15 cellular contexts compared by ENCODE assay signal in the genomic region with DNA sequence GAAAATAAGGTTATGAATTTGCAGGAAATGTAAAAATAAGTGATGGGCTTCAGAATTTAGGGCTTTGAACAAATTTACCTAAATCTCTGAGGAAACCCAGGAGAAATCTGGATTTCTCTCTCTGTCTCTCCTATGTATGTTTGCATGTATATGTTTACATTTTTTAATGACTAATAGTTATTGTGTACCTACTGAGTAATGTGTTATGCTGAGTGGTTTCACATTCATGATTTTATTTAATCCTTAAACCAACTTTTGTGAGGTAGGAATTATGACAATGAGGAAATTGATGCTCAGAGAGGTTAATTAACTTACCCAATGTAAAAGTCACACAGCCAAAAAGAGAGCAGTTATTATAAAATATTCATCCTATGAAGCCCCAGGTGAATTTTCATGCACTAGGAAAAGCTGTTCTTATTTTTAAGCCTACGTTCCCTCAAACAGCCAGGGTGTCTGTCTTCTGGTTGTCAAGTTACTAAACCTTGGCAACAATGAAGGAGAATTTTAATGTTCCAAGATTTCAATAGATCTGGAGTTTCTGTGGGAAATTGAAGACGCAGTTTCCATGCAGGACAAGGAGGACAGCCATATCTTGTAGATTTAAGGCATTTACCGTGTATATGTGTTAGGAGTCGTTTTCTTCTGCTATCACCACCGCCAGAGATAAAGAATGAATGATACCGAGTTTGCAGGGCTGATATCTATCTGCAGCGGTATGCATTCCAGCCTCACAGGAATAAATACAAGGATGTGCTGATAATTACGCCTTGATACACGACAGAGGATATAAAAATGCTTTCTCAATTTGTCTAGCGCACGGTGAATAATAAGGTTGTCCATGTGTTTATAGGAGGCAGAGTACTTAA.
DNase-seq lines count a peak whose midpoint lies in the region; ATAC-seq and TF ChIP-seq lines count a peak whose summit lies in the region.
"Had no signal": no experiment of that assay in that cellular context is flagged by ENCODE, and none has a peak within 500 bp of the region (broad histone marks: within the 10 kb centered on the region; RNA-seq: fewer than 3 reads in every experiment).

No MANE protein-coding gene starts in this region.

- H3K9me3 Mint-ChIP-seq in brain = peaks cover 0 to 7% (median 3%) of the 10 kb centered on the region in 5 experiments

- H3K4me3 Mint-ChIP-seq in brain = peak overlapping the region in 1 of 5 experiments; percentile 10
- H3K4me3 Mint-ChIP-seq: CD8-positive, alpha-beta memory T cell; IgD-negative memory B cell had no signal

- H3K4ac ChIP-seq in neuronal stem cell (ENCODE audit: low read length) = no peak overlapping the region

- no peak overlapping the region for H3K4me3 ChIP-seq in A673 (ENCODE audit: low read depth, low read length, poor library complexity, severe bottlenecking)
- no peak overlapping the region for H3K4me3 ChIP-seq in neuronal stem cell (ENCODE audit: low read length in 2 of 2)
- no peak overlapping the region for H3K4me3 ChIP-seq in OCI-LY7 (ENCODE audit: low read depth, low read length, poor library complexity, severe bottlenecking)
- no peak overlapping the region for H3K4me3 ChIP-seq in adrenal gland

- H4K20me1 ChIP-seq in OCI-LY7 (ENCODE audit: insufficient read depth, low read length) = no peaks in the 10 kb centered on the region

- H3K9me2 ChIP-seq in OCI-LY7 (ENCODE audit: insufficient read depth, low read length) = no peaks in the 10 kb centered on the region

- no peaks in the 10 kb centered on the region for H3K79me1 ChIP-seq in neuronal stem cell (ENCODE audit: low read depth, low read length)

- no peaks in the 10 kb centered on the region for H3K36me3 Mint-ChIP-seq in brain
- H3K36me3 Mint-ChIP-seq: CD8-positive, alpha-beta memory T cell; IgD-negative memory B cell had no signal

- peaks cover 33% of the 10 kb centered on the region for H3K4me1 ChIP-seq in A673 (ENCODE audit: insufficient read depth, low read length, poor library complexity, severe bottlenecking)
- H3K4me1 ChIP-seq in neuronal stem cell (ENCODE audit: control insufficient read depth in 2 of 2, insufficient read depth in 1 of 2, low read depth in 1 of 2, low read length in 2 of 2) = peaks cover 4 to 19% of the 10 kb centered on the region in 2 donors
- no peaks in the 10 kb centered on the region for H3K4me1 ChIP-seq in OCI-LY7 (ENCODE audit: insufficient read depth, low read length, poor library complexity, severe bottlenecking)
- H3K4me1 ChIP-seq in adrenal gland (replicated peaks in 1 of 2) = peaks cover 0 to 16% of the 10 kb centered on the region in 2 donors

- H3K4me2 ChIP-seq in neuronal stem cell (ENCODE audit: insufficient read depth, low read length, poor library complexity, severe bottlenecking) (no peak overlapping the region), OCI-LY7 (ENCODE audit: low read length) (no peak overlapping the region)

- H3K27me3 Mint-ChIP-seq in brain = peaks cover 9% of the 10 kb centered on the region

- TF ChIP-seq POLR2A in adrenal gland (IDR thresholded peaks at IDR 0.05) = no peak

- H3K36me3 ChIP-seq in A673 (ENCODE audit: insufficient read depth, low read length, poor library complexity, severe bottlenecking) (no peaks in the 10 kb centered on the region), neuronal stem cell (replicated peaks in 1 of 2; ENCODE audit: control insufficient read depth in 2 of 2, insufficient read depth in 2 of 2, low read length in 2 of 2) (no peaks in the 10 kb centered on the region), OCI-LY7 (ENCODE audit: insufficient read depth, low read length) (no peaks in the 10 kb centered on the region), adrenal gland (replicated peaks in 1 of 2) (no peaks in the 10 kb centered on the region)

- no peak overlapping the region for H2BK5ac ChIP-seq in neuronal stem cell (ENCODE audit: low read length)

- no peak overlapping the region for H4K91ac ChIP-seq in neuronal stem cell (ENCODE audit: low read depth, low read length, poor library complexity)

- H3K27ac Mint-ChIP-seq in brain = peak overlapping the region in 4 of 5 experiments; percentile 10 to 79 (median 79)
- H3K27ac Mint-ChIP-seq: CD8-positive, alpha-beta memory T cell; IgD-negative memory B cell had no signal

- DNase-seq in A673 (ENCODE audit: low spot score) (no peak), inferior parietal cortex (ENCODE audit: extremely low spot score) (peak; percentile 4), neuronal stem cell (ENCODE audit: low spot score) (no peak), OCI-LY7 (ENCODE audit: low spot score) (no peak), NCI-H2107 (lab: John Stamatoyannopoulos, UW) (no peak), adrenal gland (no peak)
- DNase-seq: CD8-positive, alpha-beta memory T cell; DMS153; GDM1; NCI-H2081 treated with DMSO at 0.1 percent for 48 hours; NCI-H510A treated with DMSO at 0.1 percent for 48 hours had no signal

- H3K27ac ChIP-seq in A673 (ENCODE audit: low read depth, low read length, poor library complexity, severe bottlenecking) (peak overlapping the region; percentile 62), neuronal stem cell (replicated peaks; ENCODE audit: low read length) (no peak overlapping the region), OCI-LY7 (ENCODE audit: low read depth, low read length, poor library complexity, severe bottlenecking) (no peak overlapping the region), adrenal gland (no peak overlapping the region)
- H3K27ac ChIP-seq: C4-2B had no signal

- H3K9me3 ChIP-seq in A673 (ENCODE audit: low read depth, low read length, poor library complexity, severe bottlenecking) = no peaks in the 10 kb centered on the region
- peaks cover 0 to 17% of the 10 kb centered on the region in 2 donors for H3K9me3 ChIP-seq in neuronal stem cell (replicated peaks in 1 of 2; ENCODE audit: control insufficient read depth in 2 of 2, insufficient read depth in 1 of 2, low read depth in 1 of 2, low read length in 2 of 2)
- no peaks in the 10 kb centered on the region for H3K9me3 ChIP-seq in OCI-LY7 (ENCODE audit: low read length)
- H3K9me3 ChIP-seq in adrenal gland (replicated peaks in 1 of 3) = no peaks in the 10 kb centered on the region

- ATAC-seq in HG03565 (IDR thresholded peaks at IDR 0.05; ENCODE audit: unreplicated experiment) = no peak

- H3K18ac ChIP-seq in neuronal stem cell (ENCODE audit: low read length) = no peak overlapping the region

- H3K4me1 Mint-ChIP-seq in brain = peaks cover 53% of the 10 kb centered on the region
- H3K4me1 Mint-ChIP-seq: CD8-positive, alpha-beta memory T cell; IgD-negative memory B cell had no signal

- no peaks in the 10 kb centered on the region for H3K79me2 ChIP-seq in OCI-LY7 (ENCODE audit: insufficient read depth, low read depth, low read length)

- no TSS peak for BruUV-seq in A673 (replicated peaks; lab: Mats Ljungman, UMichigan)
- BruUV-seq in OCI-LY7 (replicated peaks; lab: Mats Ljungman, UMichigan) = no TSS peak

- no peak overlapping the region for H3K9ac ChIP-seq in neuronal stem cell (ENCODE audit: low read depth, low read length, poor library complexity)

- no peak overlapping the region for H2AK5ac ChIP-seq in neuronal stem cell (ENCODE audit: low read depth, low read length)

- CTCF ChIA-PET in A673 (lab: Charles Lee) (interaction anchor here (0.6 to 1.3 kb wide), 4 partner anchors 46 to 1118 kb away, joined by 3 to 6 read pairs (median 4); no protein-coding TSS in a partner anchor), OCI-LY7 (lab: Charles Lee; ENCODE audit: unreplicated experiment) (no interaction called here)

- H2AFZ ChIP-seq in neuronal stem cell (ENCODE audit: low read length) = peak overlapping the region; percentile 46
- H2AFZ ChIP-seq in OCI-LY7 (ENCODE audit: low read length) = no peak overlapping the region

- no CpG with 5 or more reads among the region's 11 CpGs for WGBS in neuronal stem cell (ENCODE audit: extremely low coverage in 2 of 2, insufficient read length in 2 of 2, insufficient replicate concordance in 1 of 2), 2 donors
- 54 to 61% (median 56%) methylated on average over 11 of the region's 11 CpGs for WGBS in adrenal gland, 4 donors

- no peak overlapping the region for H3K23ac ChIP-seq in neuronal stem cell (ENCODE audit: low read depth, low read length, poor library complexity)

- intact Hi-C loops in A673 (cut with micrococcal nuclease; ENCODE audit: unreplicated experiment) = loop anchor here (5.0 to 10.0 kb wide), 2 partner anchors 135 to 652 kb away; partner anchors contain the start of gene SMIM15
- intact Hi-C loops in OCI-LY7 (cut with micrococcal nuclease; ENCODE audit: unreplicated experiment) = no loop called here
- intact Hi-C loops in adrenal gland (cut with DNase I) = loop anchor here in 1 of 2 donors (10.0 kb wide), 1 partner anchor 142 kb away; no protein-coding TSS in a partner anchor

- no peak overlapping the region for H2BK120ac ChIP-seq in neuronal stem cell (ENCODE audit: low read depth, low read length)

- H2BK15ac ChIP-seq in neuronal stem cell (ENCODE audit: low read length) = no peak overlapping the region

- no peak overlapping the region for H4K8ac ChIP-seq in neuronal stem cell (ENCODE audit: low read depth, low read length)

- no peak overlapping the region for H2BK12ac ChIP-seq in neuronal stem cell (ENCODE audit: low read length)

- no peaks in the 10 kb centered on the region for H3K27me3 ChIP-seq in A673 (replicated peaks; ENCODE audit: insufficient read depth, low read depth, low read length, poor library complexity)
- H3K27me3 ChIP-seq in neuronal stem cell (ENCODE audit: control insufficient read depth in 3 of 3, insufficient read depth in 3 of 3, low read depth in 1 of 3, low read length in 3 of 3) = no peaks in the 10 kb centered on the region
- no peaks in the 10 kb centered on the region for H3K27me3 ChIP-seq in adrenal gland

- H3K14ac ChIP-seq in neuronal stem cell (ENCODE audit: low read length) = no peak overlapping the region

- POLR2A ChIA-PET in A673 (lab: Charles Lee; ENCODE audit: low non-redundant PET) (no interaction called here), OCI-LY7 (lab: Charles Lee) (no interaction called here)

- TF ChIP-seq CTCF in A673 (conservative IDR thresholded peaks at IDR 0.05; ENCODE audit: low read depth, low read length) (no peak), brain (conservative IDR thresholded peaks at IDR 0.05) (no peak), OCI-LY7 (conservative IDR thresholded peaks at IDR 0.05; ENCODE audit: low read length) (no peak), adrenal gland (IDR thresholded peaks at IDR 0.05) (no peak)
